20 cellular contexts compared by ENCODE assay signal in genomic region chr12:110931315-110931728, GRCh38. TPM values are rescaled to one million over a fixed set of nuclear protein-coding genes. Genes with fewer than 3 reads are reported as not detected.
DNase-seq lines count a peak whose midpoint lies in the region; ATAC-seq and TF ChIP-seq lines count a peak whose summit lies in the region.
"Had no signal": no experiment of that assay in that cellular context is flagged by ENCODE, and none has a peak within 500 bp of the region (broad histone marks: within the 10 kb centered on the region; RNA-seq: fewer than 3 reads in every experiment).

No MANE protein-coding gene starts in this region.

- intact Hi-C loops in Panc1 (cut with micrococcal nuclease; ENCODE audit: unreplicated experiment) = no loop called here
- intact Hi-C loops in heart right ventricle (cut with DNase I) = loop anchor here in 1 of 10 donors (10.0 kb wide), 1 partner anchor 373 kb away; no protein-coding TSS in a partner anchor
- intact Hi-C loops in testis (cut with DNase I; ENCODE audit: low total_unique reads) = loop anchor here (10.0 kb wide), 1 partner anchor 373 kb away; no protein-coding TSS in a partner anchor

- H3K9ac ChIP-seq in neuronal stem cell (ENCODE audit: low read depth, low read length, poor library complexity) = no peak overlapping the region
- H3K9ac ChIP-seq: KMS-11 had no signal

- POLR2A ChIA-PET in Panc1 (lab: Charles Lee) = interaction anchor here (0.5 kb wide), 1 partner anchor 31 kb away, joined by 4 read pairs; no protein-coding TSS in a partner anchor

- peak overlapping the region; percentile 63 for H2AFZ ChIP-seq in neuronal stem cell (ENCODE audit: low read length)
- H2AFZ ChIP-seq in hepatocyte = no peak overlapping the region

- H4K8ac ChIP-seq in neuronal stem cell (ENCODE audit: low read depth, low read length) = no peak overlapping the region

- no peaks in the 10 kb centered on the region for H3K36me3 ChIP-seq in Panc1 (ENCODE audit: control insufficient read depth, insufficient read depth, low read length)
- H3K36me3 ChIP-seq in heart right ventricle = no peaks in the 10 kb centered on the region
- H3K36me3 ChIP-seq in neuronal stem cell (replicated peaks in 1 of 2; ENCODE audit: control insufficient read depth in 2 of 2, insufficient read depth in 2 of 2, low read length in 2 of 2) = no peaks in the 10 kb centered on the region
- no peaks in the 10 kb centered on the region for H3K36me3 ChIP-seq in testis (ENCODE audit: low read depth, missing control alignments)
- H3K36me3 ChIP-seq in WERI-Rb-1 = no peaks in the 10 kb centered on the region
- no peaks in the 10 kb centered on the region for H3K36me3 ChIP-seq in hepatocyte (replicated peaks; ENCODE audit: insufficient read depth, low read depth)

- no peak overlapping the region for H3K4ac ChIP-seq in neuronal stem cell (ENCODE audit: low read length)

- in situ Hi-C loops in Panc1 (cut with HindIII; ENCODE audit: low pct_unique_long_range_greater_than_20kb, low sequenced_read_pairs) = no loop called here

- no peaks in the 10 kb centered on the region for H3K9me2 ChIP-seq in hepatocyte (replicated peaks; ENCODE audit: insufficient read depth)

- 23 to 36% methylated on average over 16 of the region's 16 CpGs for WGBS in heart right ventricle, 2 donors
- WGBS in neuronal stem cell (ENCODE audit: extremely low coverage in 2 of 2, insufficient read length in 2 of 2, insufficient replicate concordance in 1 of 2), 2 donors = no CpG with 5 or more reads among the region's 16 CpGs
- WGBS in testis, 2 donors = 57 to 70% methylated on average over 14 to 16 of the region's 16 CpGs
- WGBS in hepatocyte (ENCODE audit: low lambda C conversion rate, missing lambda C conversion rate) = 80% methylated on average over 14 of the region's 16 CpGs

- no peak overlapping the region for H3K14ac ChIP-seq in neuronal stem cell (ENCODE audit: low read length)

- no peak overlapping the region for H3K4me3 ChIP-seq in Panc1 (ENCODE audit: low read depth in 2 of 2, low read length in 2 of 2)
- H3K4me3 ChIP-seq in heart right ventricle = peak overlapping the region in 1 of 10 donors; percentile 37
- no peak overlapping the region for H3K4me3 ChIP-seq in neuronal stem cell (ENCODE audit: low read length in 2 of 2)
- H3K4me3 ChIP-seq in testis = no peak overlapping the region
- H3K4me3 ChIP-seq in WERI-Rb-1 (ENCODE audit: low read depth, low read length) = no peak overlapping the region
- H3K4me3 ChIP-seq in hepatocyte = no peak overlapping the region

- H2BK15ac ChIP-seq in neuronal stem cell (ENCODE audit: low read length) = no peak overlapping the region

- no peak overlapping the region for H2BK12ac ChIP-seq in neuronal stem cell (ENCODE audit: low read length)

- H2BK120ac ChIP-seq in neuronal stem cell (ENCODE audit: low read depth, low read length) = peak overlapping the region; percentile 13

- no peak for TF ChIP-seq POLR2A in testis (IDR thresholded peaks at IDR 0.05)

- no TSS peak for BruUV-seq in Panc1 (replicated peaks; lab: Mats Ljungman, UMichigan)

- CTCF ChIA-PET in Panc1 (lab: Charles Lee) = no interaction called here

- H3K4me2 ChIP-seq in neuronal stem cell (ENCODE audit: insufficient read depth, low read length, poor library complexity, severe bottlenecking) (no peak overlapping the region), hepatocyte (no peak overlapping the region)
- H3K4me2 ChIP-seq: KMS-11 had no signal

- H3K18ac ChIP-seq in neuronal stem cell (ENCODE audit: low read length) = peak overlapping the region; percentile 41

- no peaks in the 10 kb centered on the region for H4K20me1 ChIP-seq in hepatocyte (ENCODE audit: insufficient read depth, poor library complexity, severe bottlenecking)

- TF ChIP-seq CTCF in Panc1 (IDR thresholded peaks at IDR 0.05) (no peak), heart right ventricle (IDR thresholded peaks at IDR 0.05) (no peak), testis (IDR thresholded peaks at IDR 0.05) (no peak), WERI-Rb-1 (IDR thresholded peaks at IDR 0.05; ENCODE audit: low read depth, low read length) (no peak), hepatocyte (IDR thresholded peaks at IDR 0.05; ENCODE audit: poor library complexity) (no peak)

- no peaks in the 10 kb centered on the region for H3K27me3 ChIP-seq in Panc1 (ENCODE audit: control insufficient read depth, insufficient read depth, low read length)
- H3K27me3 ChIP-seq in heart right ventricle = peaks cover 0 to 36% (median 0%) of the 10 kb centered on the region in 7 donors
- peaks cover 0 to 4% (median 0%) of the 10 kb centered on the region in 3 experiments for H3K27me3 ChIP-seq in neuronal stem cell (ENCODE audit: control insufficient read depth in 3 of 3, insufficient read depth in 3 of 3, low read depth in 1 of 3, low read length in 3 of 3)
- no peaks in the 10 kb centered on the region for H3K27me3 ChIP-seq in testis
- H3K27me3 ChIP-seq in WERI-Rb-1 (ENCODE audit: insufficient read depth, low read depth, severe bottlenecking) = no peaks in the 10 kb centered on the region
- H3K27me3 ChIP-seq in hepatocyte = peaks cover 7% of the 10 kb centered on the region

- H3K9me3 ChIP-seq in Panc1 (ENCODE audit: control insufficient read depth, insufficient read depth, low read depth, low read length) = no peaks in the 10 kb centered on the region
- no peaks in the 10 kb centered on the region for H3K9me3 ChIP-seq in heart right ventricle
- peaks cover 0 to 4% of the 10 kb centered on the region in 2 donors for H3K9me3 ChIP-seq in neuronal stem cell (replicated peaks in 1 of 2; ENCODE audit: control insufficient read depth in 2 of 2, insufficient read depth in 1 of 2, low read depth in 1 of 2, low read length in 2 of 2)
- H3K9me3 ChIP-seq in testis = no peaks in the 10 kb centered on the region
- H3K9me3 ChIP-seq in WERI-Rb-1 (ENCODE audit: severe bottlenecking) = no peaks in the 10 kb centered on the region
- H3K9me3 ChIP-seq in hepatocyte (ENCODE audit: low read depth) = no peaks in the 10 kb centered on the region

- H3K4me1 ChIP-seq in Panc1 (ENCODE audit: control insufficient read depth, insufficient read depth, low read length) = peaks cover 3% of the 10 kb centered on the region
- H3K4me1 ChIP-seq in heart right ventricle = peaks cover 0 to 49% (median 5%) of the 10 kb centered on the region in 9 donors
- peaks cover 0 to 7% of the 10 kb centered on the region in 2 donors for H3K4me1 ChIP-seq in neuronal stem cell (ENCODE audit: control insufficient read depth in 2 of 2, insufficient read depth in 1 of 2, low read depth in 1 of 2, low read length in 2 of 2)
- H3K4me1 ChIP-seq in testis = no peaks in the 10 kb centered on the region
- no peaks in the 10 kb centered on the region for H3K4me1 ChIP-seq in hepatocyte (ENCODE audit: insufficient read depth)

- no peak overlapping the region for H3K27ac ChIP-seq in Panc1 (ENCODE audit: low read length)
- H3K27ac ChIP-seq in heart right ventricle = peak overlapping the region; percentile 40 to 92 (median 84)
- no peak overlapping the region for H3K27ac ChIP-seq in neuronal stem cell (replicated peaks; ENCODE audit: low read length)
- H3K27ac ChIP-seq in testis = no peak overlapping the region
- no peak overlapping the region for H3K27ac ChIP-seq in WERI-Rb-1
- no peak overlapping the region for H3K27ac ChIP-seq in hepatocyte
- H3K27ac ChIP-seq: KMS-11 had no signal

- ATAC-seq in Panc1 = peak; percentile 69
- peak; percentile 72 to 92 (median 81) for ATAC-seq in heart right ventricle
- ATAC-seq: activated naive CD4-positive, alpha-beta T cell treated with anti-CD3 and anti-CD28 coated beads, Interleukin-2, amount 50 U/mL, for 72 hours; stimulated activated memory B cell treated with anti-CD40 and anti-IgM and Interleukin-4, amounts not matched to agents 10 μg/mL and 1 μg/mL and 100 μg/mL, for 72 hours had no signal

- H3K79me1 ChIP-seq in neuronal stem cell (ENCODE audit: low read depth, low read length) = no peaks in the 10 kb centered on the region

- H3K23ac ChIP-seq in neuronal stem cell (ENCODE audit: low read depth, low read length, poor library complexity) = no peak overlapping the region

- H2AK5ac ChIP-seq in neuronal stem cell (ENCODE audit: low read depth, low read length) = no peak overlapping the region

- DNase-seq in ELF-1 (ENCODE audit: low read depth, low spot score) = peak; percentile 42
- no peak for DNase-seq in Panc1 (ENCODE audit: low read depth, low spot score)
- peak; percentile 82 to 85 for DNase-seq in heart right ventricle
- DNase-seq in neuronal stem cell (ENCODE audit: low spot score) = no peak
- no peak for DNase-seq in testis
- no peak for DNase-seq in activated CD4-positive, CD25-positive, alpha-beta regulatory T cell (lab: John Stamatoyannopoulos, UW)
- no peak for DNase-seq in WERI-Rb-1
- no peak for DNase-seq in hepatocyte (ENCODE audit: low spot score)
- DNase-seq: C1 segment of cervical spinal cord; caudate nucleus; naive B cell; NCI-H187 treated with DMSO at 0.1 percent for 48 hours; occipital lobe; stimulated activated CD4-positive, alpha-beta T cell treated with anti-CD3 and anti-CD28 coated beads, Interleukin-4, amount 100 ng/mL, for 1 hour; T-helper 9 cell had no signal

- H2BK5ac ChIP-seq in neuronal stem cell (ENCODE audit: low read length) = no peak overlapping the region

- no peak overlapping the region for H4K91ac ChIP-seq in neuronal stem cell (ENCODE audit: low read depth, low read length, poor library complexity)

- H3K79me2 ChIP-seq in hepatocyte = no peaks in the 10 kb centered on the region

RNA-seq across cellular contexts. Expression of gene MYL2, which starts 10.9 kb away (rescaled TPM):
- total RNA-seq in Panc1 (2021; ENCODE audit: unreplicated experiment) = not detected
- not detected for polyA plus RNA-seq in Panc1 (2012; ENCODE audit: insufficient read length)
- over 10,000 TPM; 10,671 to 56,186 (median 34,210) TPM for total RNA-seq in heart right ventricle
- over 10,000 TPM in 1 of 2 donors, 1,000 to 10,000 TPM in 1; 9,270 to 14,204 TPM for polyA plus RNA-seq in heart right ventricle
- not detected for polyA plus RNA-seq in neuronal stem cell (2013, experiment 1 of 2)
- polyA plus RNA-seq in neuronal stem cell (2013, experiment 2 of 2) = not detected
- 1 to 10 TPM in 1 of 2 donors, under 1 TPM in 1; 0.55 to 1.9 TPM for total RNA-seq in testis
- 131 TPM for polyA plus RNA-seq in testis (ENCODE audit: insufficient read depth, low read depth, low replicate concordance)
- total RNA-seq in hepatocyte = not detected in 2 replicates
- polyA plus RNA-seq in hepatocyte = not detected in 2 replicates
- total RNA-seq: activated naive CD4-positive, alpha-beta T cell treated with anti-CD3 and anti-CD28 coated beads, Interleukin-2, amount 50 U/mL, for 72 hours; glomerular endothelial cell; occipital lobe; temporal lobe had no signal

Comparison
In these comparisons a context has a peak if more than half of its experiments do, and no peak if none do; other contexts are left out.
1. DNase-seq: peak in ELF-1 (single experiment) and heart right ventricle (2 of 2); none in Panc1 (single experiment), neuronal stem cell (single experiment), testis (single experiment), activated CD4-positive, CD25-positive, alpha-beta regulatory T cell (0 of 4), WERI-Rb-1 (single experiment) and hepatocyte (single experiment).
2. H3K27ac ChIP-seq: peak in heart right ventricle (10 of 10); none in Panc1 (single experiment), neuronal stem cell (single experiment), testis (0 of 2), WERI-Rb-1 (single experiment) and hepatocyte (single experiment).
3. RNA of gene MYL2, which starts 10.9 kb away (total RNA-seq): 10,671 to 56,186 TPM in heart right ventricle; 0.55 to 1.9 TPM in testis, not detected in Panc1 (single experiment) and not detected in hepatocyte; every median in the first group is over 1,000 times any median in the second.